In genomic region chr1:19644761-19645543, GRCh38 we compare ENCODE assay signal across 8 cellular contexts. TPM values are rescaled to one million over a fixed set of nuclear protein-coding genes. Genes with fewer than 3 reads are reported as not detected.
A peak's percentile ranks its signal among the peaks of the same experiment; 100 is the strongest.
DNase-seq lines count a peak whose midpoint lies in the region; ATAC-seq and TF ChIP-seq lines count a peak whose summit lies in the region.

No MANE protein-coding gene starts in this region.

- no peaks in the 10 kb centered on the region for H3K9me3 Mint-ChIP-seq in HFFc6
- no peaks in the 10 kb centered on the region for H3K9me3 Mint-ChIP-seq in activated CD4-positive, alpha-beta T cell treated with anti-CD3 and anti-CD28 coated beads, Interleukin-2, amount 10 ng/mL, durations not matched to agents 24 days and 14 days
- H3K9me3 Mint-ChIP-seq in effector memory CD8-positive, alpha-beta T cell: no peaks in the 10 kb centered on the region

- no peaks in the 10 kb centered on the region for H3K36me3 Mint-ChIP-seq in HFFc6 (ENCODE audit: low read depth)
- H3K36me3 Mint-ChIP-seq in activated CD4-positive, alpha-beta T cell treated with anti-CD3 and anti-CD28 coated beads, Interleukin-2, amount 10 ng/mL, durations not matched to agents 24 days and 14 days (ENCODE audit: low read depth): no peaks in the 10 kb centered on the region
- H3K36me3 Mint-ChIP-seq in effector memory CD8-positive, alpha-beta T cell (ENCODE audit: insufficient read depth): peaks cover 18% of the 10 kb centered on the region

- DNase-seq in AG10803 (ENCODE audit: low read depth) (no peak), HFFc6 (no peak), mucosa of descending colon (peak; percentile 65 to 77 (median 72)), testis (no peak), SKM-1 treated with dmso at 0.1 percent for 144 hours (lab: John Stamatoyannopoulos, UW; ENCODE audit: unreplicated experiment) (no peak), NCI-H1092 treated with DMSO at 0.1 percent for 48 hours (lab: John Stamatoyannopoulos, UW) (no peak)
- peak; percentile 88 for DNase-seq in activated CD4-positive, alpha-beta T cell treated with anti-CD3 and anti-CD28 coated beads, Interleukin-2, amount 10 ng/mL, durations not matched to agents 24 days and 14 days
- peak; percentile 37 to 52 (median 38) for DNase-seq in effector memory CD8-positive, alpha-beta T cell

- peaks cover 56% of the 10 kb centered on the region for H3K4me1 Mint-ChIP-seq in HFFc6 (ENCODE audit: low read depth)
- H3K4me1 Mint-ChIP-seq in activated CD4-positive, alpha-beta T cell treated with anti-CD3 and anti-CD28 coated beads, Interleukin-2, amount 10 ng/mL, durations not matched to agents 24 days and 14 days: peaks cover 31% of the 10 kb centered on the region
- H3K4me1 Mint-ChIP-seq in effector memory CD8-positive, alpha-beta T cell (ENCODE audit: low read depth in 2 of 2): peaks cover 11 to 14% of the 10 kb centered on the region in 2 donors

- no peaks in the 10 kb centered on the region for H3K36me3 ChIP-seq in mucosa of descending colon (ENCODE audit: low read depth)
- no peaks in the 10 kb centered on the region for H3K36me3 ChIP-seq in testis (ENCODE audit: low read depth, missing control alignments)

- H3K27ac ChIP-seq in testis: peak overlapping the region; percentile 76 to 93

- peak overlapping the region; percentile 94 for H3K27ac Mint-ChIP-seq in HFFc6
- peak overlapping the region; percentile 88 for H3K27ac Mint-ChIP-seq in activated CD4-positive, alpha-beta T cell treated with anti-CD3 and anti-CD28 coated beads, Interleukin-2, amount 10 ng/mL, durations not matched to agents 24 days and 14 days
- H3K27ac Mint-ChIP-seq in effector memory CD8-positive, alpha-beta T cell: peak overlapping the region; percentile 82 to 96

- H3K27me3 ChIP-seq in testis: no peaks in the 10 kb centered on the region

- peak overlapping the region; percentile 98 for H3K4me3 Mint-ChIP-seq in HFFc6
- peak overlapping the region; percentile 98 for H3K4me3 Mint-ChIP-seq in activated CD4-positive, alpha-beta T cell treated with anti-CD3 and anti-CD28 coated beads, Interleukin-2, amount 10 ng/mL, durations not matched to agents 24 days and 14 days
- H3K4me3 Mint-ChIP-seq in effector memory CD8-positive, alpha-beta T cell: peak overlapping the region; percentile 87 to 99

- TF ChIP-seq CTCF in AG10803 (conservative IDR thresholded peaks at IDR 0.05; ENCODE audit: low read length): no peak
- no peak for TF ChIP-seq CTCF in HFFc6 (IDR thresholded peaks at IDR 0.05)
- no peak for TF ChIP-seq CTCF in mucosa of descending colon (IDR thresholded peaks at IDR 0.05)
- TF ChIP-seq CTCF in testis (IDR thresholded peaks at IDR 0.05): no peak

- no peak for TF ChIP-seq POLR2A in testis (IDR thresholded peaks at IDR 0.05)

- no peaks in the 10 kb centered on the region; the same call in 1 of the 2 replicates for H3K27me3 Mint-ChIP-seq in HFFc6 (ENCODE audit: insufficient read depth)
- H3K27me3 Mint-ChIP-seq in activated CD4-positive, alpha-beta T cell treated with anti-CD3 and anti-CD28 coated beads, Interleukin-2, amount 10 ng/mL, durations not matched to agents 24 days and 14 days: peaks cover 19% of the 10 kb centered on the region
- peaks cover 23 to 57% of the 10 kb centered on the region in 2 donors for H3K27me3 Mint-ChIP-seq in effector memory CD8-positive, alpha-beta T cell

- H3K4me3 ChIP-seq in AG10803 (ENCODE audit: low read length) (peak overlapping the region; percentile 82), mucosa of descending colon (peak overlapping the region; percentile 86), testis (peak overlapping the region; percentile 77 to 83)

- no peaks in the 10 kb centered on the region for H3K9me3 ChIP-seq in mucosa of descending colon
- no peaks in the 10 kb centered on the region for H3K9me3 ChIP-seq in testis

- peak; percentile 36 for ATAC-seq in effector memory CD8-positive, alpha-beta T cell (replicated peaks)
- peak; percentile 13 for ATAC-seq in mucosa of descending colon

- intact Hi-C loops in activated CD4-positive, alpha-beta T cell treated with anti-CD3 and anti-CD28 coated beads, Interleukin-2, amount 10 ng/mL, durations not matched to agents 24 days and 14 days (cut with micrococcal nuclease): loop anchor here (2.0 to 10.0 kb wide), 3 partner anchors 48 to 390 kb away; partner anchors contain the start of genes CAPZB, EMC1 and MRTO4
- intact Hi-C loops in mucosa of descending colon (cut with DNase I, micrococcal nuclease) (loop anchor here in 1 of 2 donors (10.0 kb wide), 1 partner anchor 50 kb away; a partner anchor contains a TSS), testis (cut with DNase I; ENCODE audit: low total_unique reads) (loop anchor here (10.0 kb wide), 1 partner anchor 160 kb away; the partner anchor contains the start of gene CAPZB)

- H3K4me1 ChIP-seq in mucosa of descending colon (ENCODE audit: low read depth) (peaks cover 48% of the 10 kb centered on the region), testis (peaks cover 13% of the 10 kb centered on the region)

- 1 to 4% methylated on average over 42 to 64 of the region's 68 CpGs for WGBS in testis, 2 donors

RNA-seq across cellular contexts. Expression of gene NBL1, which starts 0.8 kb away (rescaled TPM):
- 100 to 1,000 TPM in 3 of 6 experiments, 10 to 100 TPM in 3; 89.6 to 182 (median 104) TPM for total RNA-seq in HFFc6 (2021; fragmentation: NEBNext Ultra II Directional; extraction: Animal tissue kit (Norgen Biotek cat#: 25700))
- total RNA-seq in activated CD4-positive, alpha-beta T cell treated with anti-CD3 and anti-CD28 coated beads, Interleukin-2, amount 10 ng/mL, durations not matched to agents 24 days and 14 days: 51.7 and 54.1 TPM in 2 replicates
- 100 to 1,000 TPM; 320 to 457 (median 426) TPM for total RNA-seq in mucosa of descending colon
- total RNA-seq in testis: 10 to 100 TPM; 44.3 to 73.3 TPM
- polyA plus RNA-seq in testis (ENCODE audit: insufficient read depth, low read depth, low replicate concordance): 141 TPM

RNA-seq across cellular contexts. Expression of gene HTR6, which starts 19.7 kb away (rescaled TPM):
- total RNA-seq in HFFc6 (2021; fragmentation: NEBNext Ultra II Directional; extraction: Animal tissue kit (Norgen Biotek cat#: 25700)): not detected
- total RNA-seq in activated CD4-positive, alpha-beta T cell treated with anti-CD3 and anti-CD28 coated beads, Interleukin-2, amount 10 ng/mL, durations not matched to agents 24 days and 14 days: not detected in 2 replicates
- total RNA-seq in mucosa of descending colon (not detected), testis (under 1 TPM; 0.55 to 0.68 TPM)
- 0.21 TPM for polyA plus RNA-seq in testis (ENCODE audit: insufficient read depth, low read depth, low replicate concordance)

Comparison
In these comparisons a context has a peak if more than half of its experiments do, and no peak if none do; other contexts are left out.
1. DNase-seq: peak in activated CD4-positive, alpha-beta T cell treated with anti-CD3 and anti-CD28 coated beads, Interleukin-2, amount 10 ng/mL, durations not matched to agents 24 days and 14 days (single experiment), effector memory CD8-positive, alpha-beta T cell (3 of 3) and mucosa of descending colon (3 of 3); none in AG10803 (single experiment), HFFc6 (single experiment), testis (single experiment), SKM-1 treated with dmso at 0.1 percent for 144 hours (single experiment) and NCI-H1092 treated with DMSO at 0.1 percent for 48 hours (single experiment).
2. Peak in every context shown above with its lines, with median percentiles within 50 percentile points of each other: H3K4me3 ChIP-seq, H3K27ac Mint-ChIP-seq and H3K4me3 Mint-ChIP-seq.